ENCODE assay signal across 8 cellular contexts in genomic region chr19:49338691-49339363, GRCh38. TPM values are rescaled to one million over a fixed set of nuclear protein-coding genes. Genes with fewer than 3 reads are reported as not detected.
DNase-seq lines count a peak whose midpoint lies in the region; ATAC-seq lines count a peak whose summit lies in the region.

No MANE protein-coding gene starts in this region.

- H3K36me3 Mint-ChIP-seq in activated T-cell treated with anti-CD3 and anti-CD28 coated beads, Interleukin-2, amount 50 U/mL, for 24 hours (ENCODE audit: low read depth), result peaks cover 56% of the 10 kb centered on the region
- peaks cover 33% of the 10 kb centered on the region for H3K36me3 Mint-ChIP-seq in activated naive CD8-positive, alpha-beta T cell treated with anti-CD3 and anti-CD28 coated beads, Interleukin-2, amount 10 ng/mL, durations not matched to agents 7 days and 5 days

- H3K9me3 Mint-ChIP-seq in activated T-cell treated with anti-CD3 and anti-CD28 coated beads, Interleukin-2, amount 50 U/mL, for 24 hours, result no peaks in the 10 kb centered on the region
- no peaks in the 10 kb centered on the region for H3K9me3 Mint-ChIP-seq in activated naive CD8-positive, alpha-beta T cell treated with anti-CD3 and anti-CD28 coated beads, Interleukin-2, amount 10 ng/mL, durations not matched to agents 7 days and 5 days

- no peak overlapping the region for H3K27ac ChIP-seq in right cardiac atrium (ENCODE audit: low read length)

- H3K4me3 Mint-ChIP-seq in activated T-cell treated with anti-CD3 and anti-CD28 coated beads, Interleukin-2, amount 50 U/mL, for 24 hours, result no peak overlapping the region
- H3K4me3 Mint-ChIP-seq in activated naive CD8-positive, alpha-beta T cell treated with anti-CD3 and anti-CD28 coated beads, Interleukin-2, amount 10 ng/mL, durations not matched to agents 7 days and 5 days, result no peak overlapping the region

- H3K4me3 ChIP-seq in right cardiac atrium (ENCODE audit: low read length), result peak overlapping the region; percentile 29

- no peak for ATAC-seq in activated naive CD8-positive, alpha-beta T cell treated with anti-CD3 and anti-CD28 coated beads, Interleukin-2, amount 10 ng/mL, durations not matched to agents 7 days and 5 days (ENCODE audit: low read depth)
- peak; percentile 61 for ATAC-seq in right cardiac atrium

- H3K9me3 ChIP-seq in right cardiac atrium (ENCODE audit: control insufficient read depth, low read length), result no peaks in the 10 kb centered on the region

- peak; percentile 43 for DNase-seq in activated T-cell treated with anti-CD3 and anti-CD28 coated beads, Interleukin-2, amount 50 U/mL, for 24 hours
- DNase-seq in activated T-cell treated with anti-CD3 and anti-CD28 coated beads for 4 hours, result no peak
- DNase-seq in activated naive CD8-positive, alpha-beta T cell treated with anti-CD3 and anti-CD28 coated beads, Interleukin-2, amount 10 ng/mL, durations not matched to agents 7 days and 5 days, result peak; percentile 31
- peak; percentile 81 to 90 (median 89) for DNase-seq in right cardiac atrium
- DNase-seq in retina, result peak; percentile 52
- DNase-seq in hippocampal formation (lab: John Stamatoyannopoulos, UW), result no peak
- no peak for DNase-seq in GM19238 (ENCODE audit: insufficient read length, low spot score)
- DNase-seq in effector CD4-positive, alpha-beta T cell, result no peak

- no peaks in the 10 kb centered on the region for H3K27me3 Mint-ChIP-seq in activated T-cell treated with anti-CD3 and anti-CD28 coated beads, Interleukin-2, amount 50 U/mL, for 24 hours
- no peaks in the 10 kb centered on the region for H3K27me3 Mint-ChIP-seq in activated naive CD8-positive, alpha-beta T cell treated with anti-CD3 and anti-CD28 coated beads, Interleukin-2, amount 10 ng/mL, durations not matched to agents 7 days and 5 days

- no peaks in the 10 kb centered on the region for H3K27me3 ChIP-seq in right cardiac atrium (ENCODE audit: control insufficient read depth, insufficient read depth)

- H3K27ac Mint-ChIP-seq in activated T-cell treated with anti-CD3 and anti-CD28 coated beads, Interleukin-2, amount 50 U/mL, for 24 hours, result no peak overlapping the region
- H3K27ac Mint-ChIP-seq in activated naive CD8-positive, alpha-beta T cell treated with anti-CD3 and anti-CD28 coated beads, Interleukin-2, amount 10 ng/mL, durations not matched to agents 7 days and 5 days, result peak overlapping the region; percentile 38

- WGBS in right cardiac atrium, result 19% methylated on average over 32 of the region's 32 CpGs

- POLR2A ChIA-PET in activated naive CD8-positive, alpha-beta T cell treated with anti-CD3 and anti-CD28 coated beads, Interleukin-2, amount 10 ng/mL, durations not matched to agents 7 days and 5 days (lab: Charles Lee), result interaction anchor here (0.6 kb wide), 1 partner anchor 253 kb away, joined by 3 read pairs; no protein-coding TSS in a partner anchor

- intact Hi-C loops in right cardiac atrium (cut with DNase I), result no loop called here

- H3K4me1 Mint-ChIP-seq in activated T-cell treated with anti-CD3 and anti-CD28 coated beads, Interleukin-2, amount 50 U/mL, for 24 hours (ENCODE audit: low read depth), result peaks cover 47% of the 10 kb centered on the region
- H3K4me1 Mint-ChIP-seq in activated naive CD8-positive, alpha-beta T cell treated with anti-CD3 and anti-CD28 coated beads, Interleukin-2, amount 10 ng/mL, durations not matched to agents 7 days and 5 days, result peaks cover 43% of the 10 kb centered on the region

- H3K4me1 ChIP-seq in right cardiac atrium (ENCODE audit: control insufficient read depth, insufficient read depth, low read length), result no peaks in the 10 kb centered on the region

RNA-seq across cellular contexts. Expression of gene CD37, which starts 3.6 kb away (rescaled TPM):
- total RNA-seq in activated naive CD8-positive, alpha-beta T cell treated with anti-CD3 and anti-CD28 coated beads, Interleukin-2, amount 10 ng/mL, durations not matched to agents 7 days and 5 days, result 100 to 1,000 TPM; 246 to 258 TPM
- total RNA-seq in right cardiac atrium, result 1 to 10 TPM; 3.8 to 8.0 (median 6.5) TPM
- polyA plus RNA-seq in right cardiac atrium, result 2.3 TPM

RNA-seq across cellular contexts. Expression of gene SLC6A16, which starts 13.8 kb away (rescaled TPM):
- total RNA-seq in activated naive CD8-positive, alpha-beta T cell treated with anti-CD3 and anti-CD28 coated beads, Interleukin-2, amount 10 ng/mL, durations not matched to agents 7 days and 5 days, result 1 to 10 TPM; 3.7 to 5.1 TPM
- total RNA-seq in right cardiac atrium, result 1 to 10 TPM; 1.3 to 2.1 (median 1.9) TPM
- polyA plus RNA-seq in right cardiac atrium, result 1.2 TPM

RNA-seq across cellular contexts. Expression of gene TEAD2, which starts 23.4 kb away (rescaled TPM):
- not detected for total RNA-seq in activated naive CD8-positive, alpha-beta T cell treated with anti-CD3 and anti-CD28 coated beads, Interleukin-2, amount 10 ng/mL, durations not matched to agents 7 days and 5 days
- total RNA-seq in right cardiac atrium, result 10 to 100 TPM; 46.4 to 53.5 (median 53.2) TPM
- 48.0 TPM for polyA plus RNA-seq in right cardiac atrium

RNA-seq across cellular contexts. Expression of gene DKKL1, which starts 24.9 kb away (rescaled TPM):
- total RNA-seq in activated naive CD8-positive, alpha-beta T cell treated with anti-CD3 and anti-CD28 coated beads, Interleukin-2, amount 10 ng/mL, durations not matched to agents 7 days and 5 days, result not detected
- under 1 TPM in 2 of 4 donors, not detected in 2; 0.59 to 0.71 TPM for total RNA-seq in right cardiac atrium
- polyA plus RNA-seq in right cardiac atrium, result 0.50 TPM

RNA-seq across cellular contexts. Expression of gene KASH5, which starts 49.2 kb away (rescaled TPM):
- total RNA-seq in activated naive CD8-positive, alpha-beta T cell treated with anti-CD3 and anti-CD28 coated beads, Interleukin-2, amount 10 ng/mL, durations not matched to agents 7 days and 5 days, result not detected
- total RNA-seq in right cardiac atrium, result not detected
- not detected for polyA plus RNA-seq in right cardiac atrium

Comparison
In these comparisons a context has a peak if more than half of its experiments do, and no peak if none do; other contexts are left out.
1. DNase-seq: peak in activated T-cell treated with anti-CD3 and anti-CD28 coated beads, Interleukin-2, amount 50 U/mL, for 24 hours (single experiment), activated naive CD8-positive, alpha-beta T cell treated with anti-CD3 and anti-CD28 coated beads, Interleukin-2, amount 10 ng/mL, durations not matched to agents 7 days and 5 days (single experiment), right cardiac atrium (3 of 3) and retina (single experiment); none in activated T-cell treated with anti-CD3 and anti-CD28 coated beads for 4 hours (single experiment), hippocampal formation (0 of 2), GM19238 (single experiment) and effector CD4-positive, alpha-beta T cell (single experiment).
2. RNA of gene CD37, which starts 3.6 kb away (total RNA-seq): 246 to 258 TPM in activated naive CD8-positive, alpha-beta T cell treated with anti-CD3 and anti-CD28 coated beads, Interleukin-2, amount 10 ng/mL, durations not matched to agents 7 days and 5 days; 3.8 to 8.0 TPM in right cardiac atrium; every median in the first group is over 10 times any median in the second.
3. RNA of gene TEAD2, which starts 23.4 kb away (total RNA-seq): 46.4 to 53.5 TPM in right cardiac atrium; not detected in activated naive CD8-positive, alpha-beta T cell treated with anti-CD3 and anti-CD28 coated beads, Interleukin-2, amount 10 ng/mL, durations not matched to agents 7 days and 5 days; every median in the first group is over 10 times any median in the second.